ENCODE assay signal across 8 cellular contexts in genomic region chr7:80659120-80660055, GRCh38. TPM values are rescaled to one million over a fixed set of nuclear protein-coding genes. Genes with fewer than 3 reads are reported as not detected.
DNase-seq lines count a peak whose midpoint lies in the region; ATAC-seq and TF ChIP-seq lines count a peak whose summit lies in the region.

No MANE protein-coding gene starts in this region.

- DNase-seq in A673 (ENCODE audit: low spot score) (peak; percentile 45), KBM-7 (peak; percentile 33), SKM-1 treated with dmso at 0.1 percent for 144 hours (lab: John Stamatoyannopoulos, UW; ENCODE audit: unreplicated experiment) (peak; percentile 40), glomerular visceral epithelial cell (ENCODE audit: extremely low spot score) (peak; percentile 23), mucosa of gallbladder (ENCODE audit: low spot score) (no peak)
- no peak for DNase-seq in activated naive CD4-positive, alpha-beta T cell treated with anti-CD3 and anti-CD28 coated beads, Interleukin-2, amount 50 U/mL, for 16 hours

- POLR2A ChIA-PET in A673 (lab: Charles Lee; ENCODE audit: low non-redundant PET): no interaction called here

- intact Hi-C loops in A673 (cut with micrococcal nuclease; ENCODE audit: unreplicated experiment): loop anchor here (2.0 to 5.0 kb wide), 2 partner anchors 231 to 592 kb away; no protein-coding TSS in a partner anchor

- in situ Hi-C loops in KBM-7 (cut with MboI; ENCODE audit: low pct_unique_long_range_greater_than_20kb, low sequenced_read_pairs): no loop called here

- no peaks in the 10 kb centered on the region for H3K36me3 ChIP-seq in A673 (ENCODE audit: insufficient read depth, low read length, poor library complexity, severe bottlenecking)
- peaks cover 44 to 91% (median 50%) of the 10 kb centered on the region in 5 donors for H3K36me3 ChIP-seq in subcutaneous abdominal adipose tissue (ENCODE audit: control insufficient read depth in 5 of 5, insufficient read depth in 5 of 5, low read length in 5 of 5)

- TF ChIP-seq CTCF in A673 (conservative IDR thresholded peaks at IDR 0.05; ENCODE audit: low read depth, low read length): peak; percentile 78

- CTCF ChIA-PET in A673 (lab: Charles Lee): interaction anchor here (1.1 to 1.4 kb wide), 2 partner anchors 231 to 811 kb away, joined by 4 to 5 read pairs; no protein-coding TSS in a partner anchor

- H3K27ac ChIP-seq in A673 (ENCODE audit: low read depth, low read length, poor library complexity, severe bottlenecking) (no peak overlapping the region), subcutaneous abdominal adipose tissue (ENCODE audit: low read depth, low read length) (peak overlapping the region; percentile 100)

- no TSS peak for BruUV-seq in A673 (replicated peaks; lab: Mats Ljungman, UMichigan)

- H3K27me3 ChIP-seq in A673 (replicated peaks; ENCODE audit: insufficient read depth, low read depth, low read length, poor library complexity) (no peaks in the 10 kb centered on the region), subcutaneous abdominal adipose tissue (ENCODE audit: control insufficient read depth in 5 of 5, insufficient read depth in 4 of 5, low read length in 5 of 5) (no peaks in the 10 kb centered on the region)

- H3K4me1 ChIP-seq in A673 (ENCODE audit: insufficient read depth, low read length, poor library complexity, severe bottlenecking): no peaks in the 10 kb centered on the region
- peaks cover 7 to 88% (median 81%) of the 10 kb centered on the region in 5 donors for H3K4me1 ChIP-seq in subcutaneous abdominal adipose tissue (ENCODE audit: control insufficient read depth in 5 of 5, insufficient read depth in 5 of 5, low read length in 5 of 5)

- H3K9ac ChIP-seq in subcutaneous abdominal adipose tissue (ENCODE audit: low read length in 5 of 5): peak overlapping the region; percentile 35 to 74 (median 59)

- ATAC-seq in GM18502 (IDR thresholded peaks at IDR 0.05; ENCODE audit: poor library complexity, unreplicated experiment): peak; percentile 78

- H3K4me3 ChIP-seq in A673 (ENCODE audit: low read depth, low read length, poor library complexity, severe bottlenecking) (no peak overlapping the region), subcutaneous abdominal adipose tissue (ENCODE audit: low read depth in 1 of 5, low read length in 5 of 5) (peak overlapping the region in 1 of 5 donors; percentile 44)

- no peaks in the 10 kb centered on the region for H3K9me3 ChIP-seq in A673 (ENCODE audit: low read depth, low read length, poor library complexity, severe bottlenecking)
- no peaks in the 10 kb centered on the region for H3K9me3 ChIP-seq in subcutaneous abdominal adipose tissue (ENCODE audit: control insufficient read depth in 5 of 5, low read length in 5 of 5)

RNA-seq across cellular contexts. Expression of gene CD36, which starts 20.9 kb away (rescaled TPM):
- total RNA-seq in A673 (2021): 0.39 and 0.83 TPM in 2 replicates
- total RNA-seq in mucosa of gallbladder: 35.8 TPM

Comparison
In these comparisons a context has a peak if more than half of its experiments do, and no peak if none do; other contexts are left out.
1. DNase-seq: peak in A673 (single experiment), KBM-7 (single experiment), SKM-1 treated with dmso at 0.1 percent for 144 hours (single experiment) and glomerular visceral epithelial cell (single experiment); none in activated naive CD4-positive, alpha-beta T cell treated with anti-CD3 and anti-CD28 coated beads, Interleukin-2, amount 50 U/mL, for 16 hours (single experiment) and mucosa of gallbladder (single experiment).
2. RNA of gene CD36, which starts 20.9 kb away (total RNA-seq): 35.8 TPM in mucosa of gallbladder (single experiment); 0.39 to 0.83 TPM in A673; every median in the first group is over 10 times any median in the second.